ENCODE assay signal across 27 cellular contexts in the genomic region with DNA sequence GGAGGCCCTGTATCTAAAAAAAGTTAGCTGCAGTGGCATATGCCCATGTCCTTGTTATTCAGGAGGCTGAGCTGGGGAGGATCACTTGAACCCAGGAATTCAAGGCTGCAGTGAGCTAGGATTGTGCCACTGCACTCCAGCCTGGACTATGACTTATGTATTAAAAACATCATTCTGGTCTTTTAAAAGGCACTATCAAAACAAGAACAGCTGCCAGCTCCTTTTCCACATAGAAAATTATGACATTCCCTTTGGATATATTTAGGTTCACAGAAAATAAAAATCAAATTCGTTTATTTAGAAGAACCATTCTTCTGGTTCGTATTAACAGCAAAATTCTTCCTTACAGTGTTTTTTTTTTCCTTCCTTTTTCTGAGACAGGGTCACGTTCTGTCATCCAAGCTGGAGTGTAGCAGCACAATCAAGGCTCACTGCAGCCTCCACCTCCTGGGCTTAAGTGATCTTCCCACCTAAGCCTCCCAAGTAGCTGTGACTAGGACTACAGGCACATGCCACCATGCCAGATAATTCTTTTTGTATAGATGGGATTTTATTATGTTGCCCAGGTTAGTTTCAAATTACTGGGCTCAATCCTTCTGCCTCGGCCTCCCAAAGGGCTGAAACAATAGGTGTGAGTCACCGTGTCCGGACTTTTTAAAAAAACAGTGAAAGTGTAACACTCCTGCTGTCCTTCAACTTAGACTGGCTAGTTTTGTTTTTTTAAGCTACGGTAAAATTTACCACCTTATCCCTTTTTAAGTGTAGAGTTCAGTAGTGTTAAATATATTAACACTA. TPM values are rescaled to one million over a fixed set of nuclear protein-coding genes. Genes with fewer than 3 reads are reported as not detected.
DNase-seq lines count a peak whose midpoint lies in the region; ATAC-seq, FAIRE-seq and TF ChIP-seq lines count a peak whose summit lies in the region.
"Had no signal": no experiment of that assay in that cellular context is flagged by ENCODE, and none has a peak within 500 bp of the region (broad histone marks: within the 10 kb centered on the region; RNA-seq: fewer than 3 reads in every experiment).

No MANE protein-coding gene starts in this region.

- no peaks in the 10 kb centered on the region for H3K27me3 ChIP-seq in bronchial epithelial cell (ENCODE audit: control insufficient read depth, insufficient read depth, low read length)
- H3K27me3 ChIP-seq: ascending aorta, heart left ventricle, vagina had no signal

- no peak overlapping the region for H3K27ac Mint-ChIP-seq in activated CD8-positive, alpha-beta T cell treated with anti-CD3 and anti-CD28 coated beads for 36 hours
- H3K27ac Mint-ChIP-seq: activated CD4-positive, alpha-beta T cell treated with anti-CD3 and anti-CD28 coated beads, Interleukin-2, amount 10 ng/mL, durations not matched to agents 24 days and 14 days; activated naive CD8-positive, alpha-beta T cell; activated T-helper 2 cell treated with anti-CD3 and anti-CD28 coated beads, Interferon-gamma antibody, Interleukin-2, Interleukin-4, amounts not matched to agents 10 μg/mL and 5 μg/mL and 100 μg/mL, durations not matched to agents 14 hours and 24 hours and 36 hours; stimulated activated effector memory CD8-positive, alpha-beta T cell treated with anti-CD3 and anti-CD28 coated beads, Interleukin-12 subunit alpha, Interleukin-12 subunit beta, amount 100 ng/mL, for 72 hours; T-helper 1 cell treated with Interleukin-12 subunit alpha and Interleukin-12 subunit beta and Interleukin-4 antibody, amounts not matched to agents 30 μg/mL and 1 μg/mL, for 36 hours had no signal

- no peak for TF ChIP-seq RAD21 in Ishikawa (IDR thresholded peaks at IDR 0.05; ENCODE audit: low read depth)

- H3K36me3 ChIP-seq in bronchial epithelial cell (ENCODE audit: control insufficient read depth, insufficient read depth, low read length): peaks cover 1% of the 10 kb centered on the region
- H3K36me3 ChIP-seq: prostate gland had no signal

- no peak for ATAC-seq in activated CD8-positive, alpha-beta T cell treated with anti-CD3 and anti-CD28 coated beads for 36 hours
- ATAC-seq: heart left ventricle; stimulated activated effector memory CD8-positive, alpha-beta T cell treated with anti-CD3 and anti-CD28 coated beads, Interleukin-12 subunit alpha, Interleukin-12 subunit beta, amount 100 ng/mL, for 72 hours had no signal

- TF ChIP-seq CTCF in bronchial epithelial cell (IDR thresholded peaks at IDR 0.05; ENCODE audit: insufficient read depth, low read length, severe bottlenecking): no peak
- TF ChIP-seq CTCF in activated CD8-positive, alpha-beta T cell treated with anti-CD3 and anti-CD28 coated beads for 36 hours (IDR thresholded peaks at IDR 0.05): no peak

- H3K4me3 ChIP-seq in bronchial epithelial cell (ENCODE audit: low read depth, low read length): no peak overlapping the region
- H3K4me3 ChIP-seq: ascending aorta, heart left ventricle, prostate gland, skin epidermis, vagina had no signal

- CTCF ChIA-PET in activated CD8-positive, alpha-beta T cell treated with anti-CD3 and anti-CD28 coated beads for 36 hours (lab: Charles Lee): interaction anchor here (0.7 to 1.4 kb wide), 4 partner anchors 8 to 56 kb away, joined by 3 to 4 read pairs (median 3); no protein-coding TSS in a partner anchor

- H3K36me3 Mint-ChIP-seq in activated CD8-positive, alpha-beta T cell treated with anti-CD3 and anti-CD28 coated beads for 36 hours (ENCODE audit: low read depth): peaks cover 39% of the 10 kb centered on the region

- no peak overlapping the region for H3K4me3 Mint-ChIP-seq in activated CD8-positive, alpha-beta T cell treated with anti-CD3 and anti-CD28 coated beads for 36 hours
- H3K4me3 Mint-ChIP-seq: activated CD4-positive, alpha-beta T cell treated with anti-CD3 and anti-CD28 coated beads, Interleukin-2, amount 10 ng/mL, durations not matched to agents 24 days and 14 days; activated naive CD8-positive, alpha-beta T cell; CD8-positive, alpha-beta memory T cell; stimulated activated effector memory CD8-positive, alpha-beta T cell treated with anti-CD3 and anti-CD28 coated beads, Interleukin-12 subunit alpha, Interleukin-12 subunit beta, amount 100 ng/mL, for 72 hours; T-helper 1 cell treated with Interleukin-12 subunit alpha and Interleukin-12 subunit beta and Interleukin-4 antibody, amounts not matched to agents 30 μg/mL and 1 μg/mL, for 36 hours had no signal

- H3K27me3 Mint-ChIP-seq in activated CD8-positive, alpha-beta T cell treated with anti-CD3 and anti-CD28 coated beads for 36 hours: no peaks in the 10 kb centered on the region
- H3K27me3 Mint-ChIP-seq: activated CD4-positive, alpha-beta T cell treated with anti-CD3 and anti-CD28 coated beads, Interleukin-2, amount 10 ng/mL, durations not matched to agents 24 days and 14 days; activated naive CD8-positive, alpha-beta T cell; CD8-positive, alpha-beta memory T cell had no signal

- FAIRE-seq in bronchial epithelial cell (lab: Jason Lieb, UNC): no peak
- no peak for FAIRE-seq in urothelium cell line (lab: Jason Lieb, UNC)
- FAIRE-seq in RCC 7860 (lab: Jason Lieb, UNC): no peak

- peaks cover 5% of the 10 kb centered on the region for H3K4me1 Mint-ChIP-seq in activated CD8-positive, alpha-beta T cell treated with anti-CD3 and anti-CD28 coated beads for 36 hours (ENCODE audit: low read depth)

- H3K9me3 Mint-ChIP-seq in activated CD8-positive, alpha-beta T cell treated with anti-CD3 and anti-CD28 coated beads for 36 hours: no peaks in the 10 kb centered on the region
- H3K9me3 Mint-ChIP-seq: activated CD4-positive, alpha-beta T cell treated with anti-CD3 and anti-CD28 coated beads, Interleukin-2, amount 10 ng/mL, durations not matched to agents 24 days and 14 days; activated T-helper 2 cell treated with anti-CD3 and anti-CD28 coated beads, Interferon-gamma antibody, Interleukin-2, Interleukin-4, amounts not matched to agents 10 μg/mL and 5 μg/mL and 100 μg/mL, durations not matched to agents 14 hours and 24 hours and 36 hours; CD8-positive, alpha-beta memory T cell; stimulated activated effector memory CD8-positive, alpha-beta T cell treated with anti-CD3 and anti-CD28 coated beads, Interleukin-12 subunit alpha, Interleukin-12 subunit beta, amount 100 ng/mL, for 72 hours; T-helper 1 cell treated with Interleukin-12 subunit alpha and Interleukin-12 subunit beta and Interleukin-4 antibody, amounts not matched to agents 30 μg/mL and 1 μg/mL, for 36 hours had no signal

- POLR2A ChIA-PET in activated CD8-positive, alpha-beta T cell treated with anti-CD3 and anti-CD28 coated beads for 36 hours (lab: Charles Lee): no interaction called here

- intact Hi-C loops in activated CD8-positive, alpha-beta T cell treated with anti-CD3 and anti-CD28 coated beads for 36 hours (cut with micrococcal nuclease): no loop called here

- peak; percentile 64; the same call in 1 of the 2 replicates for TF ChIP-seq EP300 in Ishikawa (IDR thresholded peaks at IDR 0.05; ENCODE audit: borderline replicate concordance)

- DNase-seq in bronchial epithelial cell (ENCODE audit: low read depth) (peak; percentile 21), lung microvascular endothelial cell (ENCODE audit: low read depth in 2 of 2) (peak; percentile 84 to 92), urothelium cell line (ENCODE audit: low spot score) (peak; percentile 36), RCC 7860 (ENCODE audit: low spot score) (no peak), NCI-H345 treated with DMSO at 0.1 percent for 48 hours (lab: John Stamatoyannopoulos, UW; ENCODE audit: unreplicated experiment) (no peak)
- no peak for DNase-seq in activated CD8-positive, alpha-beta T cell treated with anti-CD3 and anti-CD28 coated beads for 36 hours
- DNase-seq: activated CD4-positive, alpha-beta T cell treated with anti-CD3 and anti-CD28 coated beads, Interleukin-2, amount 10 ng/mL, durations not matched to agents 24 days and 14 days; AML-193; CD8-positive, alpha-beta memory T cell; GF-D8; HCEC 1CT; heart left ventricle; KBM-7; NCI-H2029; NCI-H2227 treated with DMSO at 0.1 percent for 48 hours; NCI-H82; OCI-M1; stimulated activated CD4-positive, alpha-beta T cell treated with anti-CD3 and anti-CD28 coated beads, Interleukin-2, amount 100 ng/mL, for 24 hours had no signal

TF ChIP-seq in Ishikawa, 13 proteins besides CTCF, POLR2A, EP300 and RAD21 (continues in another document):
- TF ChIP-seq NFIC (IDR thresholded peaks at IDR 0.05): peak; percentile 37
- TF ChIP-seq FOXM1 (IDR thresholded peaks at IDR 0.05; ENCODE audit: borderline replicate concordance, low read depth): no peak; the same call in 1 of the 2 replicates
- TF ChIP-seq, protein P1, sequence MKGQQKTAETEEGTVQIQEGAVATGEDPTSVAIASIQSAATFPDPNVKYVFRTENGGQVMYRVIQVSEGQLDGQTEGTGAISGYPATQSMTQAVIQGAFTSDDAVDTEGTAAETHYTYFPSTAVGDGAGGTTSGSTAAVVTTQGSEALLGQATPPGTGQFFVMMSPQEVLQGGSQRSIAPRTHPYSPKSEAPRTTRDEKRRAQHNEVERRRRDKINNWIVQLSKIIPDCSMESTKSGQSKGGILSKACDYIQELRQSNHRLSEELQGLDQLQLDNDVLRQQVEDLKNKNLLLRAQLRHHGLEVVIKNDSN (IDR thresholded peaks at IDR 0.05): no peak
- no peak for TF ChIP-seq CREB1 (IDR thresholded peaks at IDR 0.05; ENCODE audit: low read depth)
- TF ChIP-seq TEAD4 (IDR thresholded peaks at IDR 0.05): peak; percentile 48
- TF ChIP-seq YY1 (IDR thresholded peaks at IDR 0.05; ENCODE audit: low read depth): no peak
- TF ChIP-seq, protein P2, sequence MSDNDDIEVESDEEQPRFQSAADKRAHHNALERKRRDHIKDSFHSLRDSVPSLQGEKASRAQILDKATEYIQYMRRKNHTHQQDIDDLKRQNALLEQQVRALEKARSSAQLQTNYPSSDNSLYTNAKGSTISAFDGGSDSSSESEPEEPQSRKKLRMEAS (IDR thresholded peaks at IDR 0.05): peak; percentile 44; the same call in 1 of the 2 replicates
- TF ChIP-seq TAF1 (IDR thresholded peaks at IDR 0.05; ENCODE audit: low read depth): no peak
- no peak for TF ChIP-seq EGR1 (IDR thresholded peaks at IDR 0.05)
- peak; percentile 61; the same call in 1 of the 2 replicates for TF ChIP-seq TCF12 (IDR thresholded peaks at IDR 0.05; ENCODE audit: low read depth)

RNA-seq across cellular contexts. Expression of a gene that starts 13.9 kb away (rescaled TPM):
- total RNA-seq in bronchial epithelial cell (22.6 and 29.4 TPM in 2 replicates), lung microvascular endothelial cell (24.6 and 32.7 TPM in 2 replicates)
- total RNA-seq in activated CD8-positive, alpha-beta T cell treated with anti-CD3 and anti-CD28 coated beads for 36 hours: 10 to 100 TPM; 74.1 to 74.5 TPM

Comparison
In these comparisons a context has a peak if more than half of its experiments do, and no peak if none do; other contexts are left out.
1. DNase-seq: peak in bronchial epithelial cell (single experiment), lung microvascular endothelial cell (2 of 2) and urothelium cell line (single experiment); none in RCC 7860 (single experiment), NCI-H345 treated with DMSO at 0.1 percent for 48 hours (single experiment) and activated CD8-positive, alpha-beta T cell treated with anti-CD3 and anti-CD28 coated beads for 36 hours (single experiment).